Comparison of ENCODE assay signal across 21 cellular contexts in the genomic region with DNA sequence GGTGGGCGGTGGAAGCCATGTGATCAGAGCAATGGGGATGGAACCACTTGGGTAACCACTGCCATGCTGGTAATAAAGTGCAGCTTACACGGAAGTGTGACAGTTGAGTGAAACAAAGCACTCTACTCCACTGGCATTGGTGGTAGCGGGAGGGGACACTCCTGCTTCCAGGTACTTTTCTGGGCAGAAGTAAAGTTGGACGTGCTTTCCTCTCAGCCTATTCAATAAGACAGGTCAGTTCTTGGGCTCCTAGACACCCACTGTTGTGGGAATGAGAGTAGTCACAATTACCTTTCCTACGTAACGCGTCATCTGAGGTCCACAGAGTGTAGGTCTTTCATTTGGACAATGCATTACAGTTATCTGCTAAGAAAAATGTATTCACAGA. TPM values are rescaled to one million over a fixed set of nuclear protein-coding genes. Genes with fewer than 3 reads are reported as not detected.
DNase-seq lines count a peak whose midpoint lies in the region; ATAC-seq lines count a peak whose summit lies in the region.
"Had no signal": no experiment of that assay in that cellular context is flagged by ENCODE, and none has a peak within 500 bp of the region (broad histone marks: within the 10 kb centered on the region; RNA-seq: fewer than 3 reads in every experiment).

No MANE protein-coding gene starts in this region.

- H3K27ac Mint-ChIP-seq in activated T-cell treated with anti-CD3 and anti-CD28 coated beads, Interleukin-2, amount 50 U/mL, for 72 hours: no peak overlapping the region
- peak overlapping the region in 5 of 8 donors; percentile 43 to 96 (median 76) for H3K27ac Mint-ChIP-seq in CD8-positive, alpha-beta memory T cell
- H3K27ac Mint-ChIP-seq in activated naive CD4-positive, alpha-beta T cell treated with anti-CD3 and anti-CD28 coated beads, Interleukin-2, amount 50 U/mL, for 72 hours: peak overlapping the region; percentile 62 to 87
- peak overlapping the region; percentile 29 to 98 (median 92) for H3K27ac Mint-ChIP-seq in naive thymus-derived CD4-positive, alpha-beta T cell

- H3K27me3 ChIP-seq in CD8-positive, alpha-beta memory T cell (ENCODE audit: insufficient read depth, low read length, poor library complexity, severe bottlenecking): no peaks in the 10 kb centered on the region
- no peaks in the 10 kb centered on the region for H3K27me3 ChIP-seq in naive thymus-derived CD4-positive, alpha-beta T cell (ENCODE audit: control insufficient read depth in 2 of 2, insufficient read depth in 2 of 2, low read length in 2 of 2)
- H3K27me3 ChIP-seq: adrenal gland, tibial artery had no signal

- peaks cover 60% of the 10 kb centered on the region for H3K4me1 ChIP-seq in CD8-positive, alpha-beta memory T cell (ENCODE audit: insufficient read depth, low read length)
- H3K4me1 ChIP-seq in naive thymus-derived CD4-positive, alpha-beta T cell (ENCODE audit: control insufficient read depth in 2 of 2, insufficient read depth in 2 of 2, low read length in 2 of 2): peaks cover 20 to 67% of the 10 kb centered on the region in 2 donors
- H3K4me1 ChIP-seq: parathyroid adenoma had no signal

- peaks cover 73% of the 10 kb centered on the region for H3K4me1 Mint-ChIP-seq in activated T-cell treated with anti-CD3 and anti-CD28 coated beads, Interleukin-2, amount 50 U/mL, for 72 hours (ENCODE audit: low read depth)
- peaks cover 46 to 63% (median 58%) of the 10 kb centered on the region in 3 donors for H3K4me1 Mint-ChIP-seq in CD8-positive, alpha-beta memory T cell
- peaks cover 37 to 82% (median 75%) of the 10 kb centered on the region in 7 donors for H3K4me1 Mint-ChIP-seq in naive thymus-derived CD4-positive, alpha-beta T cell

- intact Hi-C loops in naive thymus-derived CD4-positive, alpha-beta T cell (cut with micrococcal nuclease): no loop called here

- no peaks in the 10 kb centered on the region for H3K27me3 Mint-ChIP-seq in activated T-cell treated with anti-CD3 and anti-CD28 coated beads, Interleukin-2, amount 50 U/mL, for 72 hours (ENCODE audit: low read depth)
- no peaks in the 10 kb centered on the region for H3K27me3 Mint-ChIP-seq in CD8-positive, alpha-beta memory T cell
- no peaks in the 10 kb centered on the region for H3K27me3 Mint-ChIP-seq in naive thymus-derived CD4-positive, alpha-beta T cell
- H3K27me3 Mint-ChIP-seq: stimulated activated naive B cell treated with anti-CD40 and anti-IgM and Interleukin-4, amounts not matched to agents 10 μg/mL and 1 μg/mL and 100 μg/mL, for 72 hours had no signal

- H3K36me3 Mint-ChIP-seq in activated T-cell treated with anti-CD3 and anti-CD28 coated beads, Interleukin-2, amount 50 U/mL, for 72 hours (ENCODE audit: insufficient read depth in 2 of 2): peaks cover 0 to 4% of the 10 kb centered on the region in 2 donors
- peaks cover 0 to 1% (median 0%) of the 10 kb centered on the region in 3 donors for H3K36me3 Mint-ChIP-seq in CD8-positive, alpha-beta memory T cell
- peaks cover 0 to 6% of the 10 kb centered on the region in 2 donors for H3K36me3 Mint-ChIP-seq in activated naive CD4-positive, alpha-beta T cell treated with anti-CD3 and anti-CD28 coated beads, Interleukin-2, amount 50 U/mL, for 72 hours
- H3K36me3 Mint-ChIP-seq in naive thymus-derived CD4-positive, alpha-beta T cell: peaks cover 0 to 12% (median 0%) of the 10 kb centered on the region in 5 donors
- H3K36me3 Mint-ChIP-seq: stimulated activated naive B cell treated with anti-CD40 and anti-IgM and Interleukin-4, amounts not matched to agents 10 μg/mL and 1 μg/mL and 100 μg/mL, for 72 hours had no signal

- no peak overlapping the region for H3K27ac ChIP-seq in CD8-positive, alpha-beta memory T cell (ENCODE audit: low read depth, low read length)
- H3K27ac ChIP-seq in naive thymus-derived CD4-positive, alpha-beta T cell (ENCODE audit: low read depth, low read length): peak overlapping the region; percentile 72
- H3K27ac ChIP-seq: adrenal gland, KMS-11, left ventricle myocardium inferior, parathyroid adenoma, tibial artery had no signal

- H3K9me3 Mint-ChIP-seq in activated T-cell treated with anti-CD3 and anti-CD28 coated beads, Interleukin-2, amount 50 U/mL, for 72 hours: peaks cover 0 to 2% of the 10 kb centered on the region in 2 donors
- H3K9me3 Mint-ChIP-seq in CD8-positive, alpha-beta memory T cell: no peaks in the 10 kb centered on the region
- H3K9me3 Mint-ChIP-seq in activated naive CD4-positive, alpha-beta T cell treated with anti-CD3 and anti-CD28 coated beads, Interleukin-2, amount 50 U/mL, for 72 hours: no peaks in the 10 kb centered on the region
- no peaks in the 10 kb centered on the region for H3K9me3 Mint-ChIP-seq in naive thymus-derived CD4-positive, alpha-beta T cell

- peak overlapping the region; percentile 57 to 61 for H3K4me3 Mint-ChIP-seq in activated T-cell treated with anti-CD3 and anti-CD28 coated beads, Interleukin-2, amount 50 U/mL, for 72 hours
- H3K4me3 Mint-ChIP-seq in CD8-positive, alpha-beta memory T cell: no peak overlapping the region
- H3K4me3 Mint-ChIP-seq in naive thymus-derived CD4-positive, alpha-beta T cell: peak overlapping the region in 7 of 10 donors; percentile 23 to 77 (median 66)

- no peak for DNase-seq in activated T-cell treated with anti-CD3 and anti-CD28 coated beads, Interleukin-2, amount 50 U/mL, for 72 hours
- no peak for DNase-seq in activated T-cell treated with anti-CD3 and anti-CD28 coated beads, Interleukin-2, amount 50 U/mL, for 1 hour
- DNase-seq in CD8-positive, alpha-beta memory T cell: no peak
- no peak for DNase-seq in activated naive CD4-positive, alpha-beta T cell treated with anti-CD3 and anti-CD28 coated beads, Interleukin-2, amount 50 U/mL, for 72 hours (ENCODE audit: low spot score in 2 of 2)
- no peak for DNase-seq in naive thymus-derived CD4-positive, alpha-beta T cell
- DNase-seq in effector CD4-positive, alpha-beta T cell: no peak
- no peak for DNase-seq in cerebellar nuclear complex (lab: John Stamatoyannopoulos, UW)
- DNase-seq: activated CD4-positive, CD25-positive, alpha-beta regulatory T cell treated with anti-CD3 and anti-CD28 coated beads, Interleukin-2, amount 50 U/mL, for 72 hours; adrenal gland; caudate nucleus; effector CD8-positive, alpha-beta T cell; glutamatergic neuron; left ventricle myocardium inferior; NCI-H1092; NCI-H2081; NCI-H446; stimulated activated naive B cell treated with anti-CD40 and anti-IgM and Interleukin-4, amounts not matched to agents 10 μg/mL and 1 μg/mL and 100 μg/mL, for 72 hours; tibial artery had no signal

- no peak for ATAC-seq in activated T-cell treated with anti-CD3 and anti-CD28 coated beads, Interleukin-2, amount 50 U/mL, for 72 hours (replicated peaks in 1 of 2)
- no peak for ATAC-seq in activated naive CD4-positive, alpha-beta T cell treated with anti-CD3 and anti-CD28 coated beads, Interleukin-2, amount 50 U/mL, for 72 hours
- no peak for ATAC-seq in naive thymus-derived CD4-positive, alpha-beta T cell
- no peak for ATAC-seq in HG02588 (IDR thresholded peaks at IDR 0.05; ENCODE audit: unreplicated experiment)

- no peaks in the 10 kb centered on the region for H3K36me3 ChIP-seq in CD8-positive, alpha-beta memory T cell (ENCODE audit: insufficient read depth, low read length)
- no peaks in the 10 kb centered on the region for H3K36me3 ChIP-seq in naive thymus-derived CD4-positive, alpha-beta T cell (ENCODE audit: control insufficient read depth in 2 of 3, insufficient read depth in 3 of 3, low read length in 3 of 3)
- H3K36me3 ChIP-seq: adrenal gland, left ventricle myocardium inferior, tibial artery had no signal

- CTCF ChIA-PET in CD8-positive, alpha-beta memory T cell (lab: Charles Lee): interaction anchor here (2.0 kb wide), 1 partner anchor 16 kb away, joined by 7 read pairs; no protein-coding TSS in a partner anchor
- CTCF ChIA-PET in naive thymus-derived CD4-positive, alpha-beta T cell (lab: Charles Lee): no interaction called here

- no peak overlapping the region for H3K4me3 ChIP-seq in CD8-positive, alpha-beta memory T cell (ENCODE audit: low read length)
- H3K4me3 ChIP-seq in naive thymus-derived CD4-positive, alpha-beta T cell (ENCODE audit: low read length): no peak overlapping the region
- H3K4me3 ChIP-seq: adrenal gland, left ventricle myocardium inferior, tibial artery had no signal

- POLR2A ChIA-PET in CD8-positive, alpha-beta memory T cell (lab: Charles Lee): interaction anchor here (0.8 to 2.4 kb wide), 2 partner anchors 34 to 37 kb away, joined by 4 to 23 read pairs; no protein-coding TSS in a partner anchor
- POLR2A ChIA-PET in naive thymus-derived CD4-positive, alpha-beta T cell (lab: Charles Lee): interaction anchor here (0.7 to 21.9 kb wide), 9 partner anchors 10 to 52 kb away, joined by 3 to 550 read pairs (median 6); partner anchors contain the start of gene CHD2

- H3K9me3 ChIP-seq in CD8-positive, alpha-beta memory T cell (ENCODE audit: low read length): no peaks in the 10 kb centered on the region
- no peaks in the 10 kb centered on the region for H3K9me3 ChIP-seq in naive thymus-derived CD4-positive, alpha-beta T cell (ENCODE audit: control insufficient read depth in 2 of 3, low read length in 3 of 3)
- H3K9me3 ChIP-seq: adrenal gland, left ventricle myocardium inferior, tibial artery had no signal

RNA-seq across cellular contexts. Expression of gene CHD2, which starts 51.7 kb away (rescaled TPM):
- 100 to 1,000 TPM; 208 to 246 TPM for total RNA-seq in activated T-cell treated with anti-CD3 and anti-CD28 coated beads, Interleukin-2, amount 50 U/mL, for 72 hours
- 100 to 1,000 TPM in 1 of 2 experiments, 10 to 100 TPM in 1; 99.0 to 109 TPM for total RNA-seq in CD8-positive, alpha-beta memory T cell
- polyA plus RNA-seq in CD8-positive, alpha-beta memory T cell: 80.3 TPM
- 100 to 1,000 TPM; 187 to 214 TPM for total RNA-seq in activated naive CD4-positive, alpha-beta T cell treated with anti-CD3 and anti-CD28 coated beads, Interleukin-2, amount 50 U/mL, for 72 hours
- total RNA-seq in naive thymus-derived CD4-positive, alpha-beta T cell: 100 to 1,000 TPM; 144 to 492 (median 393) TPM
- polyA plus RNA-seq in naive thymus-derived CD4-positive, alpha-beta T cell: 100 to 1,000 TPM in 1 of 2 donors, 10 to 100 TPM in 1; 70.0 to 103 TPM

Comparison
In these comparisons a context has a peak if more than half of its experiments do, and no peak if none do; other contexts are left out.
1. H3K4me3 Mint-ChIP-seq: peak in activated T-cell treated with anti-CD3 and anti-CD28 coated beads, Interleukin-2, amount 50 U/mL, for 72 hours (2 of 2) and naive thymus-derived CD4-positive, alpha-beta T cell (7 of 10); none in CD8-positive, alpha-beta memory T cell (0 of 7).